Comparison of ENCODE assay signal across 20 cellular contexts in genomic region chr2:238926761-238927611, GRCh38.
DNase-seq lines count a peak whose midpoint lies in the region; ATAC-seq and TF ChIP-seq lines count a peak whose summit lies in the region.
"Had no signal": no experiment of that assay in that cellular context is flagged by ENCODE, and none has a peak within 500 bp of the region (broad histone marks: within the 10 kb centered on the region; RNA-seq: fewer than 3 reads in every experiment).

No MANE protein-coding gene starts in this region.

- no peak overlapping the region for H2BK120ac ChIP-seq in mesenchymal stem cell (ENCODE audit: low read depth, low read length)

- no peak for TF ChIP-seq POLR2A in sigmoid colon (IDR thresholded peaks at IDR 0.05)

- H2BK15ac ChIP-seq in mesenchymal stem cell (ENCODE audit: low read depth, poor library complexity, severe bottlenecking) = peak overlapping the region; percentile 35

- peaks cover 46 to 96% of the 10 kb centered on the region in 2 donors for H3K27me3 Mint-ChIP-seq in effector memory CD8-positive, alpha-beta T cell

- H3K4me1 Mint-ChIP-seq in effector memory CD8-positive, alpha-beta T cell (ENCODE audit: low read depth in 2 of 2) = no peaks in the 10 kb centered on the region
- H3K4me1 Mint-ChIP-seq: CD4-positive, alpha-beta memory T cell had no signal

- H3K27me3 ChIP-seq in left ventricle myocardium inferior (ENCODE audit: low read depth) = peaks cover 67% of the 10 kb centered on the region
- H3K27me3 ChIP-seq in mesenchymal stem cell (ENCODE audit: control insufficient read depth in 1 of 2, insufficient read depth in 1 of 2, low read length in 2 of 2) = peaks cover 0 to 38% of the 10 kb centered on the region in 2 experiments
- H3K27me3 ChIP-seq in sigmoid colon = no peaks in the 10 kb centered on the region
- H3K27me3 ChIP-seq: BLaER1, MG63, SJSA1 had no signal

- no peak overlapping the region for H4K8ac ChIP-seq in mesenchymal stem cell (ENCODE audit: low read length)

- no peak overlapping the region for H3K4ac ChIP-seq in mesenchymal stem cell (ENCODE audit: low read depth in 1 of 2, low read length in 2 of 2)

- TF ChIP-seq CTCF in left ventricle myocardium inferior (IDR thresholded peaks at IDR 0.05; ENCODE audit: borderline replicate concordance) = no peak
- no peak for TF ChIP-seq CTCF in sigmoid colon (IDR thresholded peaks at IDR 0.05)

- H3K4me3 ChIP-seq in left ventricle myocardium inferior = no peak overlapping the region
- no peak overlapping the region for H3K4me3 ChIP-seq in mesenchymal stem cell (ENCODE audit: insufficient read depth in 1 of 2, low read depth in 1 of 2, low read length in 2 of 2)
- H3K4me3 ChIP-seq in sigmoid colon = no peak overlapping the region
- H3K4me3 ChIP-seq: BLaER1, GM12878, HAP-1, MG63, SJSA1 had no signal

- no peak overlapping the region for H3K14ac ChIP-seq in mesenchymal stem cell (ENCODE audit: low read length in 2 of 2)

- no peak overlapping the region for H3K4me2 ChIP-seq in mesenchymal stem cell (ENCODE audit: low read length, poor library complexity, severe bottlenecking)
- H3K4me2 ChIP-seq: BLaER1 had no signal

- ATAC-seq in left cardiac atrium (no peak), HG03354 (IDR thresholded peaks at IDR 0.05; ENCODE audit: poor library complexity, severe bottlenecking, unreplicated experiment) (no peak)
- no peak for ATAC-seq in effector memory CD8-positive, alpha-beta T cell (replicated peaks)
- ATAC-seq: GM12878 had no signal

- H2AFZ ChIP-seq in mesenchymal stem cell (ENCODE audit: low read depth, low read length) = no peak overlapping the region

- H3K36me3 ChIP-seq in left ventricle myocardium inferior (no peaks in the 10 kb centered on the region), mesenchymal stem cell (ENCODE audit: control insufficient read depth in 1 of 2, insufficient read depth in 2 of 2, low read depth in 1 of 2, low read length in 2 of 2) (no peaks in the 10 kb centered on the region), sigmoid colon (no peaks in the 10 kb centered on the region)
- H3K36me3 ChIP-seq: BLaER1, HAP-1, MG63, SJSA1 had no signal

- no peak overlapping the region for H2AK5ac ChIP-seq in mesenchymal stem cell (ENCODE audit: low read length, severe bottlenecking)

- H3K23ac ChIP-seq in mesenchymal stem cell (ENCODE audit: low read length in 2 of 2) = no peak overlapping the region

- H3K36me3 Mint-ChIP-seq in effector memory CD8-positive, alpha-beta T cell (ENCODE audit: insufficient read depth) = no peaks in the 10 kb centered on the region
- H3K36me3 Mint-ChIP-seq: CD4-positive, alpha-beta memory T cell had no signal

- no peak overlapping the region for H3K18ac ChIP-seq in mesenchymal stem cell (ENCODE audit: low read depth in 1 of 2, low read length in 2 of 2)

- H3K79me1 ChIP-seq in mesenchymal stem cell (replicated peaks; ENCODE audit: low read length, poor library complexity, severe bottlenecking) = no peaks in the 10 kb centered on the region

- H3K27ac ChIP-seq in left ventricle myocardium inferior (replicated peaks) (no peak overlapping the region), mesenchymal stem cell (ENCODE audit: low read length, poor library complexity, severe bottlenecking) (no peak overlapping the region), sigmoid colon (no peak overlapping the region)
- H3K27ac ChIP-seq: BLaER1, SJSA1 had no signal

- no peak overlapping the region for H2BK5ac ChIP-seq in mesenchymal stem cell (ENCODE audit: low read depth, low read length, poor library complexity, severe bottlenecking)

- no peaks in the 10 kb centered on the region for H3K9me3 Mint-ChIP-seq in effector memory CD8-positive, alpha-beta T cell

- H3K9me3 ChIP-seq in left ventricle myocardium inferior (replicated peaks) (no peaks in the 10 kb centered on the region), mesenchymal stem cell (ENCODE audit: control insufficient read depth, low read length) (peaks cover 2% of the 10 kb centered on the region), sigmoid colon (no peaks in the 10 kb centered on the region)
- H3K9me3 ChIP-seq: BLaER1, HAP-1, SJSA1 had no signal

- no peak overlapping the region for H2BK12ac ChIP-seq in mesenchymal stem cell (ENCODE audit: low read length in 2 of 2)

- no peak overlapping the region for H3K4me3 Mint-ChIP-seq in effector memory CD8-positive, alpha-beta T cell
- H3K4me3 Mint-ChIP-seq: CD4-positive, alpha-beta memory T cell had no signal

- no peak for TF ChIP-seq EP300 in sigmoid colon (IDR thresholded peaks at IDR 0.05)

- no peak overlapping the region for H3K9ac ChIP-seq in mesenchymal stem cell (ENCODE audit: low read length)
- H3K9ac ChIP-seq: BLaER1 had no signal

- peak; percentile 14 for DNase-seq in left cardiac atrium
- DNase-seq in left ventricle myocardium inferior = no peak
- no peak for DNase-seq in mesenchymal stem cell
- peak; percentile 60 for DNase-seq in sigmoid colon
- no peak for DNase-seq in activated CD4-positive, alpha-beta T cell treated with anti-CD3 and anti-CD28 coated beads, Interleukin-2, amount 50 U/mL, for 4 hours
- DNase-seq in effector memory CD8-positive, alpha-beta T cell = no peak
- DNase-seq: Calu3; CD4-positive, alpha-beta memory T cell; Kasumi-1; MG63; NCI-H1092; NCI-H146; NCI-H2081; NCI-H82; RPMI8226 had no signal

- 89% methylated on average over 21 of the region's 24 CpGs for WGBS in mesenchymal stem cell
- WGBS in sigmoid colon, 2 donors = 82 to 84% methylated on average over 24 of the region's 24 CpGs

- H3K27ac Mint-ChIP-seq in effector memory CD8-positive, alpha-beta T cell = no peak overlapping the region
- H3K27ac Mint-ChIP-seq: CD4-positive, alpha-beta memory T cell had no signal

- intact Hi-C loops in left cardiac atrium (cut with DNase I) = no loop called here
- intact Hi-C loops in left ventricle myocardium inferior (cut with micrococcal nuclease) = no loop called here
- intact Hi-C loops in sigmoid colon (cut with DNase I) = no loop called here

- H3K4me1 ChIP-seq in left ventricle myocardium inferior (peaks cover 17% of the 10 kb centered on the region), mesenchymal stem cell (ENCODE audit: control insufficient read depth, insufficient read depth, low read depth, low read length) (no peaks in the 10 kb centered on the region), sigmoid colon (peaks cover 0 to 8% (median 7%) of the 10 kb centered on the region in 4 donors)
- H3K4me1 ChIP-seq: BLaER1, HAP-1 had no signal

- H4K91ac ChIP-seq in mesenchymal stem cell (ENCODE audit: low read length) = no peak overlapping the region

Comparison
In these comparisons a context has a peak if more than half of its experiments do, and no peak if none do; other contexts are left out.
1. DNase-seq: peak in left cardiac atrium (single experiment) and sigmoid colon (single experiment); none in left ventricle myocardium inferior (single experiment), mesenchymal stem cell (single experiment), activated CD4-positive, alpha-beta T cell treated with anti-CD3 and anti-CD28 coated beads, Interleukin-2, amount 50 U/mL, for 4 hours (0 of 2) and effector memory CD8-positive, alpha-beta T cell (0 of 3).